ENCODE assay signal across 1 cellular context in genomic region chr19:5719961-5720790, GRCh38.
TF ChIP-seq lines count a peak whose summit lies in the region.

Gene CATSPERD, plus strand, starts transcription at chr19:5720637. Its CDS starts 101 bp downstream, at chr19:5720738.
Gene LONP1, minus strand, starts transcription at chr19:5720146. Its CDS starts 14 bp downstream, at chr19:5720132.

TF ChIP-seq in GM12878, 131 proteins besides CTCF, POLR2A, EP300 and RAD21 (continued from another document and continues in another):
- TF ChIP-seq E2F4 (IDR thresholded peaks at IDR 0.05; ENCODE audit: low read depth, low read length) (peak; percentile 75), ZNF217 (IDR thresholded peaks at IDR 0.05) (no peak), FOXM1 (IDR thresholded peaks at IDR 0.05; ENCODE audit: low read depth, low read length) (no peak), ZNF24 (IDR thresholded peaks at IDR 0.05) (no peak), SMC3 (IDR thresholded peaks at IDR 0.05; ENCODE audit: borderline replicate concordance, low read length) (peak; percentile 38; the same call in 1 of the 2 replicates), ASH2L (IDR thresholded peaks at IDR 0.05; ENCODE audit: borderline replicate concordance, low read depth) (no peak; the same call in 1 of the 2 replicates), SMAD1 (IDR thresholded peaks at IDR 0.05; ENCODE audit: low read depth, partially characterized antibody) (no peak), SIX5 (IDR thresholded peaks at IDR 0.05; ENCODE audit: low read depth, low read length, severe bottlenecking) (peak; percentile 54), ELK1 (IDR thresholded peaks at IDR 0.05; ENCODE audit: low read depth, low read length) (peak; percentile 11), E4F1 (IDR thresholded peaks at IDR 0.05; ENCODE audit: borderline replicate concordance, partially characterized antibody) (peak; percentile 65), KAT2A (conservative IDR thresholded peaks at IDR 0.05; ENCODE audit: control insufficient read depth, low read depth, low read length) (no peak), CEBPB (IDR thresholded peaks at IDR 0.05; ENCODE audit: borderline replicate concordance in 1 of 2, low read depth in 2 of 2, low read length in 2 of 2) (no peak), JUND (IDR thresholded peaks at IDR 0.05; ENCODE audit: low read depth, low read length) (0 out of 2 replicates have a peak, but pooled peaks have one; percentile 19), E2F8 (IDR thresholded peaks at IDR 0.05; ENCODE audit: low read depth, partially characterized antibody) (peak; percentile 45), SIN3A (IDR thresholded peaks at IDR 0.05; ENCODE audit: low read depth, low read length) (peak; percentile 93), YBX1 (IDR thresholded peaks at IDR 0.05) (no peak), EGR1 (IDR thresholded peaks at IDR 0.05; ENCODE audit: borderline replicate concordance in 1 of 2, low read depth in 2 of 2, low read length in 2 of 2) (peak in 1 of 2 experiments; percentile 31; a peak in 1 of 3 replicates), FOXK2 (IDR thresholded peaks at IDR 0.05) (peak; percentile 52), RCOR1 (conservative IDR thresholded peaks at IDR 0.05; ENCODE audit: low read depth, low read length) (no peak), EZH2 (IDR thresholded peaks at IDR 0.05; ENCODE audit: borderline replicate concordance, control insufficient read depth, low read depth, low read length) (no peak), PML (IDR thresholded peaks at IDR 0.05; ENCODE audit: low read length) (peak; percentile 85; the same call in 1 of the 2 replicates), IKZF1 (conservative IDR thresholded peaks at IDR 0.05) (peak; percentile 99), GATAD2B (conservative IDR thresholded peaks at IDR 0.05; ENCODE audit: low read depth) (peak; percentile 22; the same call in 1 of the 2 replicates), CBFB (IDR thresholded peaks at IDR 0.05; ENCODE audit: low read depth) (0 out of 2 replicates have a peak, but pooled peaks have one; percentile 44), CEBPZ (IDR thresholded peaks at IDR 0.05; ENCODE audit: low read depth, low read length) (no peak), MAX (IDR thresholded peaks at IDR 0.05; ENCODE audit: low read depth, low read length) (peak; percentile 99), CREB1 (IDR thresholded peaks at IDR 0.05; ENCODE audit: low read depth) (peak; percentile 98), TBL1XR1 (IDR thresholded peaks at IDR 0.05; ENCODE audit: low read depth, low read length) (no peak), ATF3 (IDR thresholded peaks at IDR 0.05; ENCODE audit: borderline replicate concordance, extremely low read depth, low read depth, low read length) (peak; percentile 93), SUZ12 (IDR thresholded peaks at IDR 0.05; ENCODE audit: unreplicated experiment) (no peak), IRF4 (IDR thresholded peaks at IDR 0.05; ENCODE audit: low read depth, low read length) (peak; percentile 72), GABPA (IDR thresholded peaks at IDR 0.05; ENCODE audit: low read depth) (peak; percentile 89), NKRF (conservative IDR thresholded peaks at IDR 0.05) (peak; percentile 82; the same call in 1 of the 2 replicates), PBX3 (IDR thresholded peaks at IDR 0.05; ENCODE audit: insufficient replicate concordance, low read depth, low read length) (no peak), RBBP5 (conservative IDR thresholded peaks at IDR 0.05) (no peak), SREBF2 (IDR thresholded peaks at IDR 0.05; ENCODE audit: low read length) (no peak), NFYA (IDR thresholded peaks at IDR 0.05; ENCODE audit: borderline replicate concordance, low read depth, low read length) (no peak), TCF12 (IDR thresholded peaks at IDR 0.05; ENCODE audit: low read depth, low read length) (0 out of 2 replicates have a peak, but pooled peaks have one; percentile 60), NR2F1 (conservative IDR thresholded peaks at IDR 0.05) (0 out of 2 replicates have a peak, but pooled peaks have one; percentile 42), SPI1 (IDR thresholded peaks at IDR 0.05; ENCODE audit: borderline replicate concordance, insufficient read depth, low read depth, low read length) (no peak), ZBTB4 (CRISPR knock-in tag; IDR thresholded peaks at IDR 0.05) (no peak), ZNF274 (IDR thresholded peaks at IDR 0.05; ENCODE audit: insufficient read depth, insufficient read length) (no peak), PAX5 (IDR thresholded peaks at IDR 0.05; ENCODE audit: borderline replicate concordance, low read depth, low read length) (peak; percentile 9; the same call in 1 of the 2 replicates), MXI1 (IDR thresholded peaks at IDR 0.05; ENCODE audit: low read depth, low read length) (peak; percentile 99), BMI1 (IDR thresholded peaks at IDR 0.05; ENCODE audit: borderline replicate concordance) (no peak)
